In the genomic region with DNA sequence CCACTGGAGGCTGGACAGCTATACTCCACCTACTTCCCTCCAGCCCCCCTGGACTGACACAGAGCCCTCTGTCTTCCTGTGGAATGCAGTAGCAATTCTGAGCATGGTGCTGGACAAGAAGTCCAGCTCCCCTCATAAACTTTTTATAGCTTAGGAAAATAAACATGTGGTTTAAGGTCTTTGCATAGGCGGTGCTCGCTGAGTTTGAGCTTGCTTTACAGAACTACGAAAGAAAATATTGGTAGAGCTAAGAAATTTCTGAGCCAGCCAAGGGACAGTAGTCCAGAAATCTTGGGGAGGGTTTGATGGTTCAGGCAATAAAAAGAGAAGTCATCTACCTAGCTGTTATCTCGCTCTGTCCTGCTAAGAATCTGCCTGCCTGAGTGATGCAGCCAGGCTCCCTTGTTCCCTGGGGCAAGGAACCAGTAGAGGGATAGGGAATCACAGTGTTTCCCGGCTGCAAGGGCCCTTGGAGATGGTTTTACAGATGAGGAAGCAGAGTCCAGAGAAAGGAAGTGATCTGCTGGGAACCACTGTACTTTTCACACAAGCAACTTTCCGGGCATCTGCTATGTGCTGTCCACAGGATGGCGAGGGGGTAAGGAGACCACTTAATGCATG, we compare ENCODE assay signal across 16 cellular contexts.
DNase-seq lines count a peak whose midpoint lies in the region; ATAC-seq and TF ChIP-seq lines count a peak whose summit lies in the region.
"Had no signal": no experiment of that assay in that cellular context is flagged by ENCODE, and none has a peak within 500 bp of the region (broad histone marks: within the 10 kb centered on the region; RNA-seq: fewer than 3 reads in every experiment).

No MANE protein-coding gene starts in this region.

- H3K79me2 ChIP-seq in mesendoderm (ENCODE audit: control insufficient read depth, insufficient read depth, low read length), result no peaks in the 10 kb centered on the region

- H2BK120ac ChIP-seq in mesendoderm (ENCODE audit: low read depth, low read length), result no peak overlapping the region

- H3K4ac ChIP-seq in mesendoderm (ENCODE audit: low read depth, low read length), result no peak overlapping the region

- H3K4me3 ChIP-seq in mesendoderm (ENCODE audit: low read length), result no peak overlapping the region
- H3K4me3 ChIP-seq: Peyer's patch, right atrium auricular region, tibial nerve had no signal

- no peak overlapping the region for H3K4me2 ChIP-seq in mesendoderm (ENCODE audit: low read length)

- ATAC-seq in foreskin keratinocyte (no peak), HG03108 (IDR thresholded peaks at IDR 0.05; ENCODE audit: unreplicated experiment) (no peak), GM21825 (IDR thresholded peaks at IDR 0.05; ENCODE audit: unreplicated experiment) (no peak)

- no peak overlapping the region for H3K18ac ChIP-seq in mesendoderm (ENCODE audit: low read length)

- no peak overlapping the region for H3K56ac ChIP-seq in mesendoderm (ENCODE audit: low read length)

- no peak overlapping the region for H2BK15ac ChIP-seq in mesendoderm (replicated peaks; ENCODE audit: low read depth)

- no CpG with 5 or more reads among the region's 7 CpGs for WGBS in mesendoderm (ENCODE audit: extremely low coverage, insufficient coverage, low lambda C conversion rate)

- no peak for TF ChIP-seq CTCF in foreskin keratinocyte (conservative IDR thresholded peaks at IDR 0.05)

- DNase-seq in A172 (ENCODE audit: low spot score) (peak; percentile 59), HT1080 (ENCODE audit: low read depth) (peak; percentile 28), astrocyte of the hippocampus (ENCODE audit: low read depth, low spot score) (peak; percentile 79), mesendoderm (peak; percentile 16), DMS 273 (lab: John Stamatoyannopoulos, UW; ENCODE audit: unreplicated experiment) (no peak), foreskin keratinocyte (no peak)
- DNase-seq: activated CD8-positive, alpha-beta memory T cell treated with anti-CD3 and anti-CD28 coated beads, Interleukin-2, amount 50 U/mL, for 48 hours; activated naive CD8-positive, alpha-beta T cell treated with anti-CD3 and anti-CD28 coated beads, Interleukin-2, amount 10 ng/mL, durations not matched to agents 7 days and 5 days; effector CD4-positive, alpha-beta T cell; MV-4-11; NCI-H345; Peyer's patch had no signal

- H2BK5ac ChIP-seq in mesendoderm (ENCODE audit: low read length), result no peak overlapping the region

- no peaks in the 10 kb centered on the region for H3K4me1 ChIP-seq in mesendoderm (ENCODE audit: control insufficient read depth, low read depth, low read length)
- peaks cover 6% of the 10 kb centered on the region for H3K4me1 ChIP-seq in foreskin keratinocyte
- H3K4me1 ChIP-seq: Peyer's patch, right atrium auricular region had no signal

- H3K9ac ChIP-seq in mesendoderm (ENCODE audit: low read length), result no peak overlapping the region

- H3K23ac ChIP-seq in mesendoderm (ENCODE audit: low read length), result no peak overlapping the region

- no peaks in the 10 kb centered on the region for H3K36me3 ChIP-seq in mesendoderm (ENCODE audit: control insufficient read depth, insufficient read depth, low read length)
- H3K36me3 ChIP-seq: Peyer's patch, right atrium auricular region, tibial nerve had no signal

- H4K8ac ChIP-seq in mesendoderm (ENCODE audit: low read depth, low read length), result no peak overlapping the region

- H3K27me3 ChIP-seq in mesendoderm (ENCODE audit: insufficient read depth, low read length, poor library complexity), result no peaks in the 10 kb centered on the region
- no peaks in the 10 kb centered on the region for H3K27me3 ChIP-seq in foreskin keratinocyte
- H3K27me3 ChIP-seq: Peyer's patch, right atrium auricular region, tibial nerve had no signal

- H3K27ac ChIP-seq in mesendoderm (ENCODE audit: low read depth, low read length), result no peak overlapping the region
- no peak overlapping the region for H3K27ac ChIP-seq in foreskin keratinocyte
- H3K27ac ChIP-seq: Peyer's patch, right atrium auricular region, tibial nerve had no signal

- no peaks in the 10 kb centered on the region for H3K79me1 ChIP-seq in mesendoderm (ENCODE audit: low read length)

- H2AK5ac ChIP-seq in mesendoderm (ENCODE audit: low read length), result no peak overlapping the region

- H4K5ac ChIP-seq in mesendoderm (ENCODE audit: low read length), result no peak overlapping the region

Comparison
In these comparisons a context has a peak if more than half of its experiments do, and no peak if none do; other contexts are left out.
1. DNase-seq: peak in A172 (single experiment), HT1080 (single experiment), astrocyte of the hippocampus (single experiment) and mesendoderm (single experiment); none in DMS 273 (single experiment) and foreskin keratinocyte (0 of 2).